In the genomic region with DNA sequence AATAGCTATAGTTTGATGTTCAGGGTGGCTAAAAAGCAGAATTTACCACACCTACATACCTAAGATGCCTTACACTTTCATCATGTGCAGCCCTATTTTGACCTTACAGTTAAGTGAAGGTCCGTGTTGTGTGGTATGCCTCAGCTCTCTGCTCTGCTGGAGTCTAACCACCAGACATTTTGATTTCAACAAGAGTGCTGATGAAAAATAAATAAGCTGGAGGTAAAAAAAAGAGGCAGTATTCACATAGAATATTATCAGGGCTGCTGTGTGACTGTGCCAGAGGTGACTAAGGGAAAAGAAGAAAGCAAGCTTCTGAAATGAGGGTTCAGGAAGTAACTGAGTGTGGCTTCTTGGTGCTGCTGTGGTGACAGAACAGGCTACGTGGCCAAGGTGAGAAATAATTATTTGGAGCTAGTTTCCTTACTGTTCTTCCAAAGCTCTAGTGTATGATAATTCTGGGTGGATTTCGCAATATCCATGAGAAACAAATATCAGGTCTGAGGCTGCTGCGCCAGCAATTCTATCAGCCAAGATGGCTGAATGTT, we compare ENCODE assay signal across 16 cellular contexts.
DNase-seq lines count a peak whose midpoint lies in the region; ATAC-seq and TF ChIP-seq lines count a peak whose summit lies in the region.
"Had no signal": no experiment of that assay in that cellular context is flagged by ENCODE, and none has a peak within 500 bp of the region (broad histone marks: within the 10 kb centered on the region; RNA-seq: fewer than 3 reads in every experiment).

No MANE protein-coding gene starts in this region.

- H3K4me1 ChIP-seq in endocrine pancreas (ENCODE audit: control insufficient read depth, insufficient read depth, low read length) (no peaks in the 10 kb centered on the region), tibial nerve (peaks cover 0 to 4% (median 0%) of the 10 kb centered on the region in 4 donors)
- H3K4me1 ChIP-seq: gastrocnemius medialis, SJCRH30 had no signal

- no peaks in the 10 kb centered on the region for H3K27me3 ChIP-seq in endocrine pancreas (ENCODE audit: control insufficient read depth, insufficient read depth, low read length)
- no peaks in the 10 kb centered on the region for H3K27me3 ChIP-seq in tibial nerve
- H3K27me3 ChIP-seq: BLaER1 treated with 17β-estradiol and CSF1 and Interleukin-3, amounts not matched to agents 10 nM and 100 nM; gastrocnemius medialis; thyroid gland had no signal

- WGBS in tibial nerve, 2 donors = 64 to 68% methylated on average over 4 of the region's 4 CpGs

- H3K4me3 ChIP-seq in endocrine pancreas (ENCODE audit: control insufficient read depth, insufficient read depth, low read length) (peak overlapping the region; percentile 4), tibial nerve (no peak overlapping the region)
- H3K4me3 ChIP-seq: BLaER1 treated with 17β-estradiol and CSF1 and Interleukin-3, amounts not matched to agents 10 nM and 100 nM; coronary artery; gastrocnemius medialis; SJCRH30; thyroid gland had no signal

- H3K36me3 ChIP-seq in endocrine pancreas (ENCODE audit: control insufficient read depth, insufficient read depth, low read length) (no peaks in the 10 kb centered on the region), tibial nerve (no peaks in the 10 kb centered on the region)
- H3K36me3 ChIP-seq: BLaER1 treated with 17β-estradiol and CSF1 and Interleukin-3, amounts not matched to agents 10 nM and 100 nM; gastrocnemius medialis; SJCRH30; thyroid gland had no signal

- no peak for ATAC-seq in HG03135 (IDR thresholded peaks at IDR 0.05; ENCODE audit: unreplicated experiment)
- ATAC-seq: activated CD4-positive, CD25-positive, alpha-beta regulatory T cell treated with anti-CD3 and anti-CD28 coated beads, Interleukin-2, amount 50 U/mL, for 24 hours; gastrocnemius medialis had no signal

- no peak for TF ChIP-seq CTCF in tibial nerve (IDR thresholded peaks at IDR 0.05)

- TF ChIP-seq EP300 in tibial nerve (IDR thresholded peaks at IDR 0.05) = no peak

- DNase-seq in AG20443 (ENCODE audit: low spot score) = peak; percentile 32
- peak; percentile 28 for DNase-seq in M059J (ENCODE audit: low read depth)
- DNase-seq in myocyte (ENCODE audit: low read depth) = peak; percentile 39
- no peak for DNase-seq in activated T-cell treated with anti-CD3 and anti-CD28 coated beads, Interleukin-2, amount 50 U/mL, for 48 hours
- DNase-seq in tibial nerve (ENCODE audit: low spot score in 2 of 2) = no peak
- no peak for DNase-seq in effector CD8-positive, alpha-beta T cell (lab: John Stamatoyannopoulos, UW)
- DNase-seq: activated effector memory CD4-positive, alpha-beta T cell treated with Interleukin-2 at 50 U/mL for 16 hours; gastrocnemius medialis; retina; SJCRH30; thyroid gland had no signal

- TF ChIP-seq POLR2A in tibial nerve (IDR thresholded peaks at IDR 0.05) = no peak

- no peaks in the 10 kb centered on the region for H3K9me3 ChIP-seq in endocrine pancreas (ENCODE audit: control insufficient read depth, low read length)
- H3K9me3 ChIP-seq in tibial nerve = no peaks in the 10 kb centered on the region
- H3K9me3 ChIP-seq: BLaER1 treated with 17β-estradiol and CSF1 and Interleukin-3, amounts not matched to agents 10 nM and 100 nM; gastrocnemius medialis; SJCRH30; thyroid gland had no signal

- no peak overlapping the region for H3K27ac ChIP-seq in tibial nerve
- H3K27ac ChIP-seq: BLaER1 treated with 17β-estradiol and CSF1 and Interleukin-3, amounts not matched to agents 10 nM and 100 nM; coronary artery; gastrocnemius medialis; SJCRH30 had no signal

- H3K9ac ChIP-seq in endocrine pancreas (ENCODE audit: control insufficient read depth, insufficient read depth, low read length) = no peak overlapping the region
- H3K9ac ChIP-seq: BLaER1 treated with 17β-estradiol and CSF1 and Interleukin-3, amounts not matched to agents 10 nM and 100 nM had no signal

Comparison
In these comparisons a context has a peak if more than half of its experiments do, and no peak if none do; other contexts are left out.
1. DNase-seq: peak in AG20443 (single experiment), M059J (single experiment) and myocyte (single experiment); none in activated T-cell treated with anti-CD3 and anti-CD28 coated beads, Interleukin-2, amount 50 U/mL, for 48 hours (0 of 2), tibial nerve (0 of 2) and effector CD8-positive, alpha-beta T cell (single experiment).